Comparison of ENCODE assay signal across 23 cellular contexts in the genomic region with DNA sequence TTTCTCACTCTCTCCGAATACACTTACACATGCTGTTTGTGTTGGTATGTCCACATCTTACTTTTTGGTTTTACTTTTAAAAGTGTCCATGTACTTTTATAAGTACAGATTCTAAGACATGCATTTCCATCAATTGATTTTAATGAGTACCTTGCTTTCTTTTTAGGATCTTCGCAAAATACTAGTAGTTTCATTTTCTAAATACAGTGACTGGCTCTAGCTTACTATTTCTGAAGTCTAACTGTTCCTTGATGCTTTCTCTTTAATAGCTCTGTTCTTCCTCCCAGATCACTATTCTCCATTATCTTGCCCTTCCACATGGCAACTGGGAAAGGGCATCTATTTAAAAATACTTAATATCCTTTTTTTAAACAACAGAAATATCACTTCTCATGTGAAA.
DNase-seq lines count a peak whose midpoint lies in the region; ATAC-seq and TF ChIP-seq lines count a peak whose summit lies in the region.
"Had no signal": no experiment of that assay in that cellular context is flagged by ENCODE, and none has a peak within 500 bp of the region (broad histone marks: within the 10 kb centered on the region; RNA-seq: fewer than 3 reads in every experiment).

No MANE protein-coding gene starts in this region.

- no peak overlapping the region for H3K4me2 ChIP-seq in mesenchymal stem cell (ENCODE audit: low read length, poor library complexity, severe bottlenecking)
- H3K4me2 ChIP-seq: neural progenitor cell had no signal

- H3K4me3 ChIP-seq in GM12865 (ENCODE audit: low read depth, low read length) (peak overlapping the region; percentile 43), adipocyte (ENCODE audit: low read length) (peak overlapping the region; percentile 79), mesenchymal stem cell (ENCODE audit: insufficient read depth in 1 of 2, low read depth in 1 of 2, low read length in 2 of 2) (peak overlapping the region in 1 of 2 experiments; percentile 78)
- H3K4me3 ChIP-seq: breast epithelium, neural progenitor cell, SK-N-MC, testis had no signal

- H3K36me3 ChIP-seq in adipocyte (ENCODE audit: control insufficient read depth, insufficient read depth, low read length, severe bottlenecking) (no peaks in the 10 kb centered on the region), mesenchymal stem cell (ENCODE audit: control insufficient read depth in 1 of 2, insufficient read depth in 2 of 2, low read depth in 1 of 2, low read length in 2 of 2) (no peaks in the 10 kb centered on the region)
- H3K36me3 ChIP-seq: breast epithelium, neural progenitor cell had no signal

- H2BK5ac ChIP-seq in mesenchymal stem cell (ENCODE audit: low read depth, low read length, poor library complexity, severe bottlenecking): no peak overlapping the region

- 100% methylated on average over 1 of the region's 2 CpGs for WGBS in mesenchymal stem cell

- H3K27ac Mint-ChIP-seq in HFFc6 (peak overlapping the region; percentile 88; the same call in 1 of the 2 replicates), T-cell (no peak overlapping the region)
- H3K27ac Mint-ChIP-seq in T-helper 2 cell treated with Interferon-gamma antibody and Interleukin-4, amounts not matched to agents 5 μg/mL and 100 μg/mL, for 36 hours: no peak overlapping the region
- H3K27ac Mint-ChIP-seq: activated naive CD4-positive, alpha-beta T cell treated with anti-CD3 and anti-CD28 coated beads, Interleukin-2, amount 50 U/mL, for 24 hours; CD8-positive, alpha-beta memory T cell; memory B cell; neural progenitor cell; T-helper 17 cell had no signal

- no peak overlapping the region for H2AFZ ChIP-seq in mesenchymal stem cell (ENCODE audit: low read depth, low read length)
- H2AFZ ChIP-seq: neural progenitor cell had no signal

- no peak for TF ChIP-seq CTCF in GM12865 (IDR thresholded peaks at IDR 0.05; ENCODE audit: insufficient read depth, low read depth, low read length, missing control alignments)
- no peak for TF ChIP-seq CTCF in HFFc6 (IDR thresholded peaks at IDR 0.05)

- no peak overlapping the region for H2BK15ac ChIP-seq in mesenchymal stem cell (ENCODE audit: low read depth, poor library complexity, severe bottlenecking)

- DNase-seq in GM12865 (ENCODE audit: low read depth) (no peak), HFFc6 (no peak), adipocyte (ENCODE audit: low read depth) (no peak), mesenchymal stem cell (no peak), T-cell (no peak)
- DNase-seq in T-helper 2 cell treated with Interferon-gamma antibody and Interleukin-4, amounts not matched to agents 5 μg/mL and 100 μg/mL, for 36 hours (ENCODE audit: low spot score): no peak
- DNase-seq: activated CD4-positive, alpha-beta T cell treated with anti-CD3 and anti-CD28 coated beads for 1 hour; amygdala; CD8-positive, alpha-beta memory T cell; HCEC 1CT; left colon; NCI-H2171 treated with DMSO at 0.1 percent for 48 hours; right cardiac atrium; stimulated activated CD4-positive, alpha-beta T cell treated with anti-CD3 and anti-CD28 coated beads, Interleukin-1b, Interleukin-23, amount 100 ng/mL, for 48 hours; stimulated activated naive CD4-positive, alpha-beta T cell treated with Interleukin-2 at 50 U/mL for 16 hours; T-helper 17 cell; testis had no signal

- H2BK120ac ChIP-seq in mesenchymal stem cell (ENCODE audit: low read depth, low read length): no peak overlapping the region

- CTCF ChIA-PET in T-cell (lab: Charles Lee): no interaction called here

- no peak overlapping the region for H4K8ac ChIP-seq in mesenchymal stem cell (ENCODE audit: low read length)

- H3K9ac ChIP-seq in adipocyte (ENCODE audit: low read length): peak overlapping the region; percentile 80
- peak overlapping the region; percentile 86 for H3K9ac ChIP-seq in mesenchymal stem cell (ENCODE audit: low read length)
- H3K9ac ChIP-seq: neural progenitor cell had no signal

- H3K4me1 ChIP-seq in adipocyte (ENCODE audit: control insufficient read depth, insufficient read depth, low read length) (peaks cover 79% of the 10 kb centered on the region), mesenchymal stem cell (ENCODE audit: control insufficient read depth, insufficient read depth, low read depth, low read length) (no peaks in the 10 kb centered on the region)
- H3K4me1 ChIP-seq: breast epithelium, neural progenitor cell, testis had no signal

- no peak overlapping the region for H4K91ac ChIP-seq in mesenchymal stem cell (ENCODE audit: low read length)

- no peak overlapping the region for H3K23ac ChIP-seq in mesenchymal stem cell (ENCODE audit: low read length in 2 of 2)

- no peaks in the 10 kb centered on the region for H3K79me1 ChIP-seq in mesenchymal stem cell (replicated peaks; ENCODE audit: low read length, poor library complexity, severe bottlenecking)

- peaks cover 33% of the 10 kb centered on the region; the same call in 1 of the 2 replicates for H3K36me3 Mint-ChIP-seq in HFFc6 (ENCODE audit: low read depth)
- no peaks in the 10 kb centered on the region for H3K36me3 Mint-ChIP-seq in T-helper 2 cell treated with Interferon-gamma antibody and Interleukin-4, amounts not matched to agents 5 μg/mL and 100 μg/mL, for 36 hours (ENCODE audit: low read depth)
- H3K36me3 Mint-ChIP-seq in T-cell: no peaks in the 10 kb centered on the region
- H3K36me3 Mint-ChIP-seq: activated naive CD4-positive, alpha-beta T cell treated with anti-CD3 and anti-CD28 coated beads, Interleukin-2, amount 50 U/mL, for 24 hours; CD8-positive, alpha-beta memory T cell; memory B cell; neural progenitor cell had no signal

- peak overlapping the region; percentile 86 for H3K4me3 Mint-ChIP-seq in HFFc6
- H3K4me3 Mint-ChIP-seq in T-helper 2 cell treated with Interferon-gamma antibody and Interleukin-4, amounts not matched to agents 5 μg/mL and 100 μg/mL, for 36 hours: no peak overlapping the region
- no peak overlapping the region for H3K4me3 Mint-ChIP-seq in T-cell
- H3K4me3 Mint-ChIP-seq: activated naive CD4-positive, alpha-beta T cell treated with anti-CD3 and anti-CD28 coated beads, Interleukin-2, amount 50 U/mL, for 24 hours; CD8-positive, alpha-beta memory T cell; memory B cell; neural progenitor cell; T-helper 17 cell had no signal

- POLR2A ChIA-PET in T-cell (lab: Charles Lee): no interaction called here

- H3K27ac ChIP-seq in mesenchymal stem cell (ENCODE audit: low read length, poor library complexity, severe bottlenecking): no peak overlapping the region
- H3K27ac ChIP-seq: breast epithelium, neural progenitor cell, SK-N-MC, testis had no signal

- no peaks in the 10 kb centered on the region for H3K27me3 ChIP-seq in adipocyte (replicated peaks; ENCODE audit: control insufficient read depth, insufficient read depth, low read length)
- no peaks in the 10 kb centered on the region for H3K27me3 ChIP-seq in mesenchymal stem cell (ENCODE audit: control insufficient read depth in 1 of 2, insufficient read depth in 1 of 2, low read length in 2 of 2)
- H3K27me3 ChIP-seq: breast epithelium, neural progenitor cell, testis had no signal

- H2BK12ac ChIP-seq in mesenchymal stem cell (ENCODE audit: low read length in 2 of 2): no peak overlapping the region

- no peaks in the 10 kb centered on the region for H3K9me3 Mint-ChIP-seq in HFFc6
- H3K9me3 Mint-ChIP-seq in T-helper 2 cell treated with Interferon-gamma antibody and Interleukin-4, amounts not matched to agents 5 μg/mL and 100 μg/mL, for 36 hours: no peaks in the 10 kb centered on the region
- H3K9me3 Mint-ChIP-seq in T-cell: no peaks in the 10 kb centered on the region
- H3K9me3 Mint-ChIP-seq: activated naive CD4-positive, alpha-beta T cell treated with anti-CD3 and anti-CD28 coated beads, Interleukin-2, amount 50 U/mL, for 24 hours; CD8-positive, alpha-beta memory T cell; neural progenitor cell had no signal

- no peak overlapping the region for H3K4ac ChIP-seq in mesenchymal stem cell (ENCODE audit: low read depth in 1 of 2, low read length in 2 of 2)

- H3K9me3 ChIP-seq in adipocyte (ENCODE audit: control insufficient read depth, low read length) (no peaks in the 10 kb centered on the region), mesenchymal stem cell (ENCODE audit: control insufficient read depth, low read length) (no peaks in the 10 kb centered on the region)
- H3K9me3 ChIP-seq: breast epithelium, testis had no signal

- no peak overlapping the region for H2AK5ac ChIP-seq in mesenchymal stem cell (ENCODE audit: low read length, severe bottlenecking)

- no peak overlapping the region for H3K18ac ChIP-seq in mesenchymal stem cell (ENCODE audit: low read depth in 1 of 2, low read length in 2 of 2)

- H3K4me1 Mint-ChIP-seq in HFFc6 (ENCODE audit: low read depth): peaks cover 85% of the 10 kb centered on the region
- H3K4me1 Mint-ChIP-seq in T-helper 2 cell treated with Interferon-gamma antibody and Interleukin-4, amounts not matched to agents 5 μg/mL and 100 μg/mL, for 36 hours (ENCODE audit: low read depth): peaks cover 1% of the 10 kb centered on the region
- no peaks in the 10 kb centered on the region for H3K4me1 Mint-ChIP-seq in T-cell
- H3K4me1 Mint-ChIP-seq: activated naive CD4-positive, alpha-beta T cell treated with anti-CD3 and anti-CD28 coated beads, Interleukin-2, amount 50 U/mL, for 24 hours; CD8-positive, alpha-beta memory T cell; memory B cell had no signal

- ATAC-seq in HG03439 (IDR thresholded peaks at IDR 0.05; ENCODE audit: unreplicated experiment): no peak
- ATAC-seq in T-cell (replicated peaks in 1 of 4): no peak
- ATAC-seq: left colon, right cardiac atrium, T-helper 17 cell had no signal

- no peaks in the 10 kb centered on the region for H3K27me3 Mint-ChIP-seq in HFFc6 (ENCODE audit: insufficient read depth)
- no peaks in the 10 kb centered on the region for H3K27me3 Mint-ChIP-seq in T-helper 2 cell treated with Interferon-gamma antibody and Interleukin-4, amounts not matched to agents 5 μg/mL and 100 μg/mL, for 36 hours (ENCODE audit: low read depth)
- no peaks in the 10 kb centered on the region for H3K27me3 Mint-ChIP-seq in T-cell
- H3K27me3 Mint-ChIP-seq: activated naive CD4-positive, alpha-beta T cell treated with anti-CD3 and anti-CD28 coated beads, Interleukin-2, amount 50 U/mL, for 24 hours; memory B cell; T-helper 17 cell had no signal

- H3K14ac ChIP-seq in mesenchymal stem cell (ENCODE audit: low read length in 2 of 2): no peak overlapping the region
